ENCODE assay signal across 14 cellular contexts in genomic region chr3:57944313-57944580, GRCh38.
A peak's percentile ranks its signal among the peaks of the same experiment; 100 is the strongest.
DNase-seq lines count a peak whose midpoint lies in the region; ATAC-seq and TF ChIP-seq lines count a peak whose summit lies in the region.
"Had no signal": no experiment of that assay in that cellular context is flagged by ENCODE, and none has a peak within 500 bp of the region (broad histone marks: within the 10 kb centered on the region; RNA-seq: fewer than 3 reads in every experiment).

No MANE protein-coding gene starts in this region.

- H2AFZ ChIP-seq in trophoblast cell (ENCODE audit: insufficient read depth, low read length, poor library complexity), result no peak overlapping the region
- H2AFZ ChIP-seq: neural progenitor cell had no signal

- H3K4me3 ChIP-seq in heart left ventricle (no peak overlapping the region), gastroesophageal sphincter (no peak overlapping the region), trophoblast cell (ENCODE audit: low read depth, low read length) (no peak overlapping the region), uterus (no peak overlapping the region)
- H3K4me3 ChIP-seq: neural progenitor cell, upper lobe of left lung had no signal

- TF ChIP-seq POLR2A in heart left ventricle (IDR thresholded peaks at IDR 0.05) (no peak), gastroesophageal sphincter (IDR thresholded peaks at IDR 0.05) (no peak), uterus (IDR thresholded peaks at IDR 0.05) (no peak)

- H3K9me3 Mint-ChIP-seq in activated naive CD4-positive, alpha-beta T cell treated with anti-CD3 and anti-CD28 coated beads, Interleukin-2, amount 10 ng/mL, durations not matched to agents 7 days and 5 days, result peaks cover 1% of the 10 kb centered on the region
- H3K9me3 Mint-ChIP-seq: activated CD4-positive, alpha-beta T cell treated with anti-CD3 and anti-CD28 coated beads, Interleukin-2, amount 10 ng/mL, durations not matched to agents 24 days and 14 days had no signal

- H3K4ac ChIP-seq in trophoblast cell (ENCODE audit: low read depth, low read length), result no peak overlapping the region

- H3K9me3 ChIP-seq in heart left ventricle (peaks cover 0 to 6% (median 0%) of the 10 kb centered on the region in 12 donors), gastroesophageal sphincter (no peaks in the 10 kb centered on the region), trophoblast cell (ENCODE audit: insufficient read depth, low read depth, low read length) (no peaks in the 10 kb centered on the region), uterus (no peaks in the 10 kb centered on the region)
- H3K9me3 ChIP-seq: upper lobe of left lung had no signal

- H3K27ac Mint-ChIP-seq in activated naive CD4-positive, alpha-beta T cell treated with anti-CD3 and anti-CD28 coated beads, Interleukin-2, amount 10 ng/mL, durations not matched to agents 7 days and 5 days, result no peak overlapping the region
- H3K27ac Mint-ChIP-seq: activated CD4-positive, alpha-beta T cell treated with anti-CD3 and anti-CD28 coated beads, Interleukin-2, amount 10 ng/mL, durations not matched to agents 24 days and 14 days; stimulated activated memory B cell treated with anti-CD40 and anti-IgM and Interleukin-4, amounts not matched to agents 10 μg/mL and 1 μg/mL and 100 μg/mL, for 72 hours had no signal

- intact Hi-C loops in heart left ventricle (cut with DNase I) (no loop called here), cardiac septum (cut with DNase I) (no loop called here), uterus (cut with DNase I; ENCODE audit: low total_unique reads) (no loop called here)

- H3K36me3 Mint-ChIP-seq in activated naive CD4-positive, alpha-beta T cell treated with anti-CD3 and anti-CD28 coated beads, Interleukin-2, amount 10 ng/mL, durations not matched to agents 7 days and 5 days, result no peaks in the 10 kb centered on the region
- H3K36me3 Mint-ChIP-seq: stimulated activated memory B cell treated with anti-CD40 and anti-IgM and Interleukin-4, amounts not matched to agents 10 μg/mL and 1 μg/mL and 100 μg/mL, for 72 hours had no signal

- H3K79me1 ChIP-seq in trophoblast cell (ENCODE audit: low read length), result peaks cover 26% of the 10 kb centered on the region

- H2BK120ac ChIP-seq in trophoblast cell (ENCODE audit: insufficient read depth, low read length, poor library complexity), result no peak overlapping the region

- peaks cover 8% of the 10 kb centered on the region for H3K79me2 ChIP-seq in trophoblast cell (ENCODE audit: control insufficient read depth, insufficient read depth, low read length, poor library complexity)

- no peak overlapping the region for H3K4me3 Mint-ChIP-seq in activated naive CD4-positive, alpha-beta T cell treated with anti-CD3 and anti-CD28 coated beads, Interleukin-2, amount 10 ng/mL, durations not matched to agents 7 days and 5 days
- H3K4me3 Mint-ChIP-seq: activated CD4-positive, alpha-beta T cell treated with anti-CD3 and anti-CD28 coated beads, Interleukin-2, amount 10 ng/mL, durations not matched to agents 24 days and 14 days; neural progenitor cell; stimulated activated memory B cell treated with anti-CD40 and anti-IgM and Interleukin-4, amounts not matched to agents 10 μg/mL and 1 μg/mL and 100 μg/mL, for 72 hours had no signal

- H2AK5ac ChIP-seq in trophoblast cell (ENCODE audit: low read length), result no peak overlapping the region

- WGBS in heart left ventricle, 4 donors, result 41 to 65% (median 60%) methylated on average over 5 of the region's 5 CpGs
- WGBS in gastroesophageal sphincter (ENCODE audit: low coverage in 1 of 2), 2 donors, result 30 to 45% methylated on average over 5 of the region's 5 CpGs
- WGBS in trophoblast cell (ENCODE audit: extremely low coverage, insufficient coverage, insufficient read length), result no CpG with 5 or more reads among the region's 5 CpGs

- no peaks in the 10 kb centered on the region for H3K36me3 ChIP-seq in heart left ventricle
- H3K36me3 ChIP-seq in gastroesophageal sphincter, result no peaks in the 10 kb centered on the region
- peaks cover 3% of the 10 kb centered on the region in 2 experiments for H3K36me3 ChIP-seq in trophoblast cell (ENCODE audit: control insufficient read depth in 1 of 2, insufficient read depth in 2 of 2, low read length in 2 of 2)
- no peaks in the 10 kb centered on the region for H3K36me3 ChIP-seq in uterus
- H3K36me3 ChIP-seq: neural progenitor cell, upper lobe of left lung had no signal

- no peak overlapping the region for H3K4me2 ChIP-seq in trophoblast cell (ENCODE audit: low read length)
- H3K4me2 ChIP-seq: neural progenitor cell had no signal

- H3K4me1 ChIP-seq in heart left ventricle, result peaks cover 6 to 36% (median 25%) of the 10 kb centered on the region in 12 donors
- H3K4me1 ChIP-seq in gastroesophageal sphincter, result peaks cover 0 to 52% (median 17%) of the 10 kb centered on the region in 3 donors
- peaks cover 25 to 37% of the 10 kb centered on the region in 2 experiments for H3K4me1 ChIP-seq in trophoblast cell (ENCODE audit: control insufficient read depth in 1 of 2, insufficient read depth in 2 of 2, low read length in 2 of 2)
- H3K4me1 ChIP-seq in uterus, result peaks cover 0 to 13% of the 10 kb centered on the region in 2 donors

- CTCF ChIA-PET in activated naive CD4-positive, alpha-beta T cell treated with anti-CD3 and anti-CD28 coated beads, Interleukin-2, amount 10 ng/mL, durations not matched to agents 7 days and 5 days (lab: Charles Lee), result no interaction called here

- TF ChIP-seq EP300 in gastroesophageal sphincter (IDR thresholded peaks at IDR 0.05), result no peak

- ATAC-seq in heart left ventricle (peak in 1 of 4 donors; percentile 4), gastroesophageal sphincter (no peak), GM21367 (IDR thresholded peaks at IDR 0.05; ENCODE audit: unreplicated experiment) (no peak)
- ATAC-seq: stimulated activated memory B cell treated with anti-CD40 and anti-IgM and Interleukin-4, amounts not matched to agents 10 μg/mL and 1 μg/mL and 100 μg/mL, for 72 hours had no signal

- TF ChIP-seq CTCF in heart left ventricle (IDR thresholded peaks at IDR 0.05), result no peak
- no peak for TF ChIP-seq CTCF in gastroesophageal sphincter (IDR thresholded peaks at IDR 0.05)
- no peak for TF ChIP-seq CTCF in uterus (IDR thresholded peaks at IDR 0.05)

- H3K27me3 Mint-ChIP-seq in activated naive CD4-positive, alpha-beta T cell treated with anti-CD3 and anti-CD28 coated beads, Interleukin-2, amount 10 ng/mL, durations not matched to agents 7 days and 5 days, result peaks cover 12% of the 10 kb centered on the region
- H3K27me3 Mint-ChIP-seq: activated CD4-positive, alpha-beta T cell treated with anti-CD3 and anti-CD28 coated beads, Interleukin-2, amount 10 ng/mL, durations not matched to agents 24 days and 14 days; stimulated activated memory B cell treated with anti-CD40 and anti-IgM and Interleukin-4, amounts not matched to agents 10 μg/mL and 1 μg/mL and 100 μg/mL, for 72 hours had no signal

- H3K9ac ChIP-seq in trophoblast cell (ENCODE audit: low read length), result no peak overlapping the region
- H3K9ac ChIP-seq: neural progenitor cell had no signal

- H3K27ac ChIP-seq in heart left ventricle, result peak overlapping the region in 11 of 12 donors; percentile 23 to 78 (median 56)
- H3K27ac ChIP-seq in gastroesophageal sphincter, result peak overlapping the region in 3 of 4 donors; percentile 66 to 77 (median 69)
- H3K27ac ChIP-seq in trophoblast cell (ENCODE audit: low read depth, low read length), result peak overlapping the region; percentile 83
- peak overlapping the region; percentile 58 to 77 for H3K27ac ChIP-seq in uterus
- H3K27ac ChIP-seq: neural progenitor cell, upper lobe of left lung had no signal

- no peak overlapping the region for H3K23ac ChIP-seq in trophoblast cell (ENCODE audit: low read length)

- H2BK5ac ChIP-seq in trophoblast cell (ENCODE audit: low read depth, low read length, poor library complexity), result no peak overlapping the region

- DNase-seq in heart left ventricle (no peak), cardiac septum (ENCODE audit: low spot score) (no peak), trophoblast cell (peak in 1 of 2 donors; percentile 89), uterus (no peak), glomerular visceral epithelial cell (ENCODE audit: extremely low spot score) (no peak)
- DNase-seq in activated naive CD4-positive, alpha-beta T cell treated with anti-CD3 and anti-CD28 coated beads, Interleukin-2, amount 10 ng/mL, durations not matched to agents 7 days and 5 days, result no peak
- DNase-seq: activated CD4-positive, alpha-beta T cell treated with anti-CD3 and anti-CD28 coated beads, Interleukin-2, amount 10 ng/mL, durations not matched to agents 24 days and 14 days; mesendoderm; NCI-H524 treated with DMSO at 0.1 percent for 48 hours; upper lobe of left lung had no signal

- H4K8ac ChIP-seq in trophoblast cell (ENCODE audit: low read depth, low read length), result no peak overlapping the region

- no peaks in the 10 kb centered on the region for H3K27me3 ChIP-seq in heart left ventricle
- no peaks in the 10 kb centered on the region for H3K27me3 ChIP-seq in gastroesophageal sphincter
- H3K27me3 ChIP-seq in trophoblast cell (ENCODE audit: insufficient read depth, low read length), result no peaks in the 10 kb centered on the region
- no peaks in the 10 kb centered on the region for H3K27me3 ChIP-seq in uterus
- H3K27me3 ChIP-seq: neural progenitor cell, upper lobe of left lung had no signal

- no peak overlapping the region for H2BK12ac ChIP-seq in trophoblast cell (ENCODE audit: low read length)

- H4K91ac ChIP-seq in trophoblast cell (ENCODE audit: low read depth, low read length), result no peak overlapping the region

- no peaks in the 10 kb centered on the region for H3K4me1 Mint-ChIP-seq in activated naive CD4-positive, alpha-beta T cell treated with anti-CD3 and anti-CD28 coated beads, Interleukin-2, amount 10 ng/mL, durations not matched to agents 7 days and 5 days
- H3K4me1 Mint-ChIP-seq: activated CD4-positive, alpha-beta T cell treated with anti-CD3 and anti-CD28 coated beads, Interleukin-2, amount 10 ng/mL, durations not matched to agents 24 days and 14 days; stimulated activated memory B cell treated with anti-CD40 and anti-IgM and Interleukin-4, amounts not matched to agents 10 μg/mL and 1 μg/mL and 100 μg/mL, for 72 hours had no signal

- no peak overlapping the region for H3K14ac ChIP-seq in trophoblast cell (ENCODE audit: low read length)

- H4K12ac ChIP-seq in trophoblast cell (ENCODE audit: low read depth, low read length), result no peak overlapping the region

- H3K18ac ChIP-seq in trophoblast cell (ENCODE audit: low read length), result no peak overlapping the region
